In genomic region chr3:24686764-24687163, GRCh38 we compare ENCODE assay signal across 11 cellular contexts.
A peak's percentile ranks its signal among the peaks of the same experiment; 100 is the strongest.
DNase-seq lines count a peak whose midpoint lies in the region; ATAC-seq and TF ChIP-seq lines count a peak whose summit lies in the region.
"Had no signal": no experiment of that assay in that cellular context is flagged by ENCODE, and none has a peak within 500 bp of the region (broad histone marks: within the 10 kb centered on the region; RNA-seq: fewer than 3 reads in every experiment).

No MANE protein-coding gene starts in this region.

- peak overlapping the region; percentile 25 for H3K23ac ChIP-seq in trophoblast cell (ENCODE audit: low read length)

- H3K9me3 ChIP-seq in trophoblast cell (ENCODE audit: insufficient read depth, low read depth, low read length), result no peaks in the 10 kb centered on the region
- H3K9me3 ChIP-seq in suprapubic skin, result no peaks in the 10 kb centered on the region
- H3K9me3 ChIP-seq: pancreas had no signal

- no peak overlapping the region for H3K18ac ChIP-seq in trophoblast cell (ENCODE audit: low read length)

- in situ Hi-C loops in astrocyte of the spinal cord (cut with HindIII; ENCODE audit: low sequenced_read_pairs), result no loop called here

- TF ChIP-seq CTCF in astrocyte of the spinal cord (IDR thresholded peaks at IDR 0.05; ENCODE audit: low read depth, low read length) (no peak), suprapubic skin (IDR thresholded peaks at IDR 0.05) (no peak)

- H4K12ac ChIP-seq in trophoblast cell (ENCODE audit: low read depth, low read length), result no peak overlapping the region

- no peak overlapping the region for H4K91ac ChIP-seq in trophoblast cell (ENCODE audit: low read depth, low read length)

- H3K79me2 ChIP-seq in trophoblast cell (ENCODE audit: control insufficient read depth, insufficient read depth, low read length, poor library complexity), result no peaks in the 10 kb centered on the region

- H2AFZ ChIP-seq in trophoblast cell (ENCODE audit: insufficient read depth, low read length, poor library complexity), result no peak overlapping the region

- H2AK5ac ChIP-seq in trophoblast cell (ENCODE audit: low read length), result peak overlapping the region; percentile 54

- ATAC-seq in GM18909 (IDR thresholded peaks at IDR 0.05; ENCODE audit: poor library complexity, unreplicated experiment) (peak; percentile 69), HG03432 (IDR thresholded peaks at IDR 0.05; ENCODE audit: unreplicated experiment) (peak; percentile 74), GM21360 (IDR thresholded peaks at IDR 0.05; ENCODE audit: unreplicated experiment) (no peak), GM21381 (IDR thresholded peaks at IDR 0.05; ENCODE audit: unreplicated experiment) (no peak)

- no peak overlapping the region for H3K14ac ChIP-seq in trophoblast cell (ENCODE audit: low read length)

- no peak overlapping the region for H2BK12ac ChIP-seq in trophoblast cell (ENCODE audit: low read length)

- no peaks in the 10 kb centered on the region for H3K27me3 ChIP-seq in trophoblast cell (ENCODE audit: insufficient read depth, low read length)
- no peaks in the 10 kb centered on the region for H3K27me3 ChIP-seq in suprapubic skin
- H3K27me3 ChIP-seq: pancreas had no signal

- DNase-seq in astrocyte of the spinal cord (ENCODE audit: low read depth, low spot score) (peak; percentile 83), trophoblast cell (no peak), suprapubic skin (ENCODE audit: low spot score in 2 of 2) (no peak), NCI-H146 (lab: John Stamatoyannopoulos, UW) (no peak)
- DNase-seq: activated CD8-positive, alpha-beta memory T cell treated with anti-CD3 and anti-CD28 coated beads for 24 hours; NCI-H1694; pancreas had no signal

- no peak overlapping the region for H2BK5ac ChIP-seq in trophoblast cell (ENCODE audit: low read depth, low read length, poor library complexity)

- no peak overlapping the region for H4K8ac ChIP-seq in trophoblast cell (ENCODE audit: low read depth, low read length)

- no peak for TF ChIP-seq POLR2A in suprapubic skin (IDR thresholded peaks at IDR 0.05)

- H3K4ac ChIP-seq in trophoblast cell (ENCODE audit: low read depth, low read length), result no peak overlapping the region

- H3K4me1 ChIP-seq in trophoblast cell (ENCODE audit: control insufficient read depth in 1 of 2, insufficient read depth in 2 of 2, low read length in 2 of 2) (peaks cover 5 to 9% of the 10 kb centered on the region in 2 experiments), suprapubic skin (no peaks in the 10 kb centered on the region)

- H3K36me3 ChIP-seq in trophoblast cell (ENCODE audit: control insufficient read depth in 1 of 2, insufficient read depth in 2 of 2, low read length in 2 of 2) (no peaks in the 10 kb centered on the region), suprapubic skin (no peaks in the 10 kb centered on the region)
- H3K36me3 ChIP-seq: pancreas had no signal

- no peak overlapping the region for H3K9ac ChIP-seq in trophoblast cell (ENCODE audit: low read length)

- H3K4me3 ChIP-seq in astrocyte of the spinal cord (ENCODE audit: low read depth, low read length) (no peak overlapping the region), trophoblast cell (ENCODE audit: low read depth, low read length) (no peak overlapping the region), suprapubic skin (no peak overlapping the region)
- H3K4me3 ChIP-seq: pancreas had no signal

- WGBS in trophoblast cell (ENCODE audit: extremely low coverage, insufficient coverage, insufficient read length), result no CpG with 5 or more reads among the region's 2 CpGs
- 43% methylated on average over 2 of the region's 2 CpGs for WGBS in suprapubic skin

- TF ChIP-seq EP300 in suprapubic skin (IDR thresholded peaks at IDR 0.05), result no peak

- peaks cover 10% of the 10 kb centered on the region for H3K79me1 ChIP-seq in trophoblast cell (ENCODE audit: low read length)

- peak overlapping the region; percentile 60 for H2BK120ac ChIP-seq in trophoblast cell (ENCODE audit: insufficient read depth, low read length, poor library complexity)

- H3K27ac ChIP-seq in trophoblast cell (ENCODE audit: low read depth, low read length), result no peak overlapping the region
- no peak overlapping the region for H3K27ac ChIP-seq in suprapubic skin
- H3K27ac ChIP-seq: pancreas had no signal

- no peak overlapping the region for H3K4me2 ChIP-seq in trophoblast cell (ENCODE audit: low read length)

Comparison
In these comparisons a context has a peak if more than half of its experiments do, and no peak if none do; other contexts are left out.
1. ATAC-seq: peak in GM18909 (single experiment) and HG03432 (single experiment); none in GM21360 (single experiment) and GM21381 (single experiment).